38 cellular contexts compared by ENCODE assay signal in the genomic region with DNA sequence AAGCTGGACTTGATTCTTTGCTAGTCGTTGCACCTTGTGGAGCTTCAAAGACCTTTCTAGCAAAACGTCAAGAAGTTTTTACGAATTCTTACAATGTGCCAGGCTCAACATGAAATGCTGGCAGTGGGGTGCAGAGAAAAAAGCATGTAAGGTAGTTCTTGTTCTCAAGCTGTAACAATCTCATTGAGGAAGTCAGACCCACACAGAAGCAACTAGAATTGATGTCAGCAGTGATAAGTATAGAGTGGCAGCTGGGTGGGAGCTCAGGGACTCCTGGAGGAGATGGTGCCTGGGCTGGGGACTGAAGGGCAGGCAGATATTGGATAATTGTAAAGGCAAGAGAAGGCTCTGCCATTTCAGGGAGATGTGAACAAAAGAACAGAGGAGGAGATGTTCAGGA.
"Had no signal": no experiment of that assay in that cellular context is flagged by ENCODE, and none has a peak within 500 bp of the region (broad histone marks: within the 10 kb centered on the region; RNA-seq: fewer than 3 reads in every experiment).

No MANE protein-coding gene starts in this region.

- H3K27me3 ChIP-seq: adrenal gland, ascending aorta, body of pancreas, brain microvascular endothelial cell, cardiac muscle cell had no signal

- H3K27me3 Mint-ChIP-seq: activated naive CD4-positive, alpha-beta T cell treated with anti-CD3 and anti-CD28 coated beads, Interleukin-2, amount 10 ng/mL, durations not matched to agents 7 days and 5 days; activated naive CD4-positive, alpha-beta T cell treated with anti-CD3 and anti-CD28 coated beads, Interleukin-2, amount 50 U/mL, for 24 hours; activated naive CD8-positive, alpha-beta T cell; activated naive CD8-positive, alpha-beta T cell treated with anti-CD3 and anti-CD28 coated beads for 36 hours; activated naive CD8-positive, alpha-beta T cell treated with anti-CD3 and anti-CD28 coated beads, Interleukin-2, amount 50 U/mL, for 24 hours; activated T-helper 17 cell treated with anti-CD3 and anti-CD28 coated beads, Interleukin-2, amount 50 U/mL, for 72 hours; central memory CD8-positive, alpha-beta T cell had no signal

- H3K27ac Mint-ChIP-seq: activated naive CD4-positive, alpha-beta T cell treated with anti-CD3 and anti-CD28 coated beads for 36 hours; activated naive CD4-positive, alpha-beta T cell treated with anti-CD3 and anti-CD28 coated beads, Interleukin-2, amount 10 ng/mL, durations not matched to agents 7 days and 5 days; activated naive CD4-positive, alpha-beta T cell treated with anti-CD3 and anti-CD28 coated beads, Interleukin-2, amount 50 U/mL, for 24 hours; activated naive CD4-positive, alpha-beta T cell treated with anti-CD3 and anti-CD28 coated beads, Interleukin-2, amount 50 U/mL, for 72 hours; activated naive CD8-positive, alpha-beta T cell; activated naive CD8-positive, alpha-beta T cell treated with anti-CD3 and anti-CD28 coated beads for 36 hours; activated naive CD8-positive, alpha-beta T cell treated with anti-CD3 and anti-CD28 coated beads, Interleukin-2, amount 10 ng/mL, durations not matched to agents 7 days and 5 days; activated naive CD8-positive, alpha-beta T cell treated with anti-CD3 and anti-CD28 coated beads, Interleukin-2, amount 50 U/mL, for 24 hours; activated T-cell treated with anti-CD3 and anti-CD28 coated beads, Interleukin-2, amount 50 U/mL, for 24 hours; activated T-cell treated with anti-CD3 and anti-CD28 coated beads, Interleukin-2, amount 50 U/mL, for 72 hours; activated T-helper 1 cell treated with anti-CD3 and anti-CD28 coated beads, Interleukin-12 subunit alpha, Interleukin-12 subunit beta, Interleukin-2, Interleukin-4 antibody, amounts not matched to agents 30 ng/mL and 10 ng/mL and 1 ng/mL, durations not matched to agents 14 hours and 24 hours and 36 hours; activated T-helper 17 cell treated with anti-CD3 and anti-CD28 coated beads, Interleukin-2, amount 50 U/mL, for 72 hours; activated T-helper 2 cell treated with anti-CD3 and anti-CD28 coated beads, Interferon-gamma antibody, Interleukin-2, Interleukin-4, amounts not matched to agents 10 μg/mL and 5 μg/mL and 100 μg/mL, durations not matched to agents 14 hours and 24 hours and 36 hours had no signal

- ATAC-seq: activated naive CD4-positive, alpha-beta T cell treated with anti-CD3 and anti-CD28 coated beads, Interleukin-2, amount 50 U/mL, for 72 hours; activated naive CD8-positive, alpha-beta T cell treated with anti-CD3 and anti-CD28 coated beads, Interleukin-2, amount 50 U/mL, for 24 hours; activated T-cell treated with anti-CD3 and anti-CD28 coated beads, Interleukin-2, amount 50 U/mL, for 4 hours; activated T-cell treated with anti-CD3 and anti-CD28 coated beads, Interleukin-2, amount 50 U/mL, for 72 hours; activated T-helper 17 cell treated with anti-CD3 and anti-CD28 coated beads, Interleukin-2, amount 50 U/mL, for 72 hours; body of pancreas had no signal

- H3K4me3 Mint-ChIP-seq: activated naive CD4-positive, alpha-beta T cell treated with anti-CD3 and anti-CD28 coated beads for 36 hours; activated naive CD4-positive, alpha-beta T cell treated with anti-CD3 and anti-CD28 coated beads, Interleukin-2, amount 10 ng/mL, durations not matched to agents 7 days and 5 days; activated naive CD4-positive, alpha-beta T cell treated with anti-CD3 and anti-CD28 coated beads, Interleukin-2, amount 50 U/mL, for 24 hours; activated naive CD8-positive, alpha-beta T cell; activated naive CD8-positive, alpha-beta T cell treated with anti-CD3 and anti-CD28 coated beads for 36 hours; activated naive CD8-positive, alpha-beta T cell treated with anti-CD3 and anti-CD28 coated beads, Interleukin-2, amount 10 ng/mL, durations not matched to agents 7 days and 5 days; activated naive CD8-positive, alpha-beta T cell treated with anti-CD3 and anti-CD28 coated beads, Interleukin-2, amount 50 U/mL, for 24 hours; activated T-cell treated with anti-CD3 and anti-CD28 coated beads, Interleukin-2, amount 50 U/mL, for 24 hours; activated T-cell treated with anti-CD3 and anti-CD28 coated beads, Interleukin-2, amount 50 U/mL, for 4 hours; activated T-cell treated with anti-CD3 and anti-CD28 coated beads, Interleukin-2, amount 50 U/mL, for 72 hours; activated T-helper 1 cell treated with anti-CD3 and anti-CD28 coated beads, Interleukin-12 subunit alpha, Interleukin-12 subunit beta, Interleukin-2, Interleukin-4 antibody, amounts not matched to agents 30 ng/mL and 10 ng/mL and 1 ng/mL, durations not matched to agents 14 hours and 24 hours and 36 hours; activated T-helper 17 cell treated with anti-CD3 and anti-CD28 coated beads, Interleukin-2, amount 50 U/mL, for 72 hours; brain; central memory CD8-positive, alpha-beta T cell had no signal

- H3K4me1 ChIP-seq: adrenal gland, ascending aorta, body of pancreas, breast epithelium had no signal

- H3K4me1 Mint-ChIP-seq: activated naive CD4-positive, alpha-beta T cell treated with anti-CD3 and anti-CD28 coated beads, Interleukin-2, amount 10 ng/mL, durations not matched to agents 7 days and 5 days; activated naive CD4-positive, alpha-beta T cell treated with anti-CD3 and anti-CD28 coated beads, Interleukin-2, amount 50 U/mL, for 24 hours; activated naive CD8-positive, alpha-beta T cell treated with anti-CD3 and anti-CD28 coated beads for 36 hours; activated naive CD8-positive, alpha-beta T cell treated with anti-CD3 and anti-CD28 coated beads, Interleukin-2, amount 10 ng/mL, durations not matched to agents 7 days and 5 days; activated naive CD8-positive, alpha-beta T cell treated with anti-CD3 and anti-CD28 coated beads, Interleukin-2, amount 50 U/mL, for 24 hours; activated T-helper 17 cell treated with anti-CD3 and anti-CD28 coated beads, Interleukin-2, amount 50 U/mL, for 72 hours; central memory CD8-positive, alpha-beta T cell had no signal

- H3K9me3 Mint-ChIP-seq: activated naive CD4-positive, alpha-beta T cell treated with anti-CD3 and anti-CD28 coated beads for 36 hours; activated naive CD4-positive, alpha-beta T cell treated with anti-CD3 and anti-CD28 coated beads, Interleukin-2, amount 10 ng/mL, durations not matched to agents 7 days and 5 days; activated naive CD4-positive, alpha-beta T cell treated with anti-CD3 and anti-CD28 coated beads, Interleukin-2, amount 50 U/mL, for 24 hours; activated naive CD4-positive, alpha-beta T cell treated with anti-CD3 and anti-CD28 coated beads, Interleukin-2, amount 50 U/mL, for 72 hours; activated naive CD8-positive, alpha-beta T cell treated with anti-CD3 and anti-CD28 coated beads for 36 hours; activated naive CD8-positive, alpha-beta T cell treated with anti-CD3 and anti-CD28 coated beads, Interleukin-2, amount 10 ng/mL, durations not matched to agents 7 days and 5 days; activated naive CD8-positive, alpha-beta T cell treated with anti-CD3 and anti-CD28 coated beads, Interleukin-2, amount 50 U/mL, for 24 hours; activated T-cell treated with anti-CD3 and anti-CD28 coated beads, Interleukin-2, amount 50 U/mL, for 24 hours; activated T-cell treated with anti-CD3 and anti-CD28 coated beads, Interleukin-2, amount 50 U/mL, for 4 hours; activated T-cell treated with anti-CD3 and anti-CD28 coated beads, Interleukin-2, amount 50 U/mL, for 72 hours; activated T-helper 1 cell treated with anti-CD3 and anti-CD28 coated beads, Interleukin-12 subunit alpha, Interleukin-12 subunit beta, Interleukin-2, Interleukin-4 antibody, amounts not matched to agents 30 ng/mL and 10 ng/mL and 1 ng/mL, durations not matched to agents 14 hours and 24 hours and 36 hours; activated T-helper 17 cell treated with anti-CD3 and anti-CD28 coated beads, Interleukin-2, amount 50 U/mL, for 72 hours; activated T-helper 2 cell treated with anti-CD3 and anti-CD28 coated beads, Interferon-gamma antibody, Interleukin-2, Interleukin-4, amounts not matched to agents 10 μg/mL and 5 μg/mL and 100 μg/mL, durations not matched to agents 14 hours and 24 hours and 36 hours; central memory CD8-positive, alpha-beta T cell had no signal

- H3K27ac ChIP-seq: adrenal gland, ascending aorta, body of pancreas, brain microvascular endothelial cell, breast epithelium, cardiac muscle cell had no signal

- H3K4me3 ChIP-seq: adrenal gland, ascending aorta, body of pancreas, breast epithelium, cardiac muscle cell had no signal

- H3K9me3 ChIP-seq: adrenal gland, ascending aorta, body of pancreas, breast epithelium had no signal

- H3K36me3 ChIP-seq: adrenal gland, ascending aorta, brain microvascular endothelial cell, breast epithelium had no signal

- DNase-seq: activated effector memory CD4-positive, alpha-beta T cell treated with anti-CD3 and anti-CD28 coated beads, Interleukin-2, amount 50 U/mL, for 16 hours; activated effector memory CD4-positive, alpha-beta T cell treated with Interleukin-2 at 50 U/mL for 16 hours; activated gamma-delta T cell; activated gamma-delta T cell treated with Interleukin-2 at 50 U/mL for 16 hours; activated naive CD4-positive, alpha-beta T cell; activated naive CD4-positive, alpha-beta T cell treated with anti-CD3 and anti-CD28 coated beads for 36 hours; activated naive CD4-positive, alpha-beta T cell treated with anti-CD3 and anti-CD28 coated beads, Interleukin-2, amount 10 ng/mL, durations not matched to agents 7 days and 5 days; activated naive CD4-positive, alpha-beta T cell treated with anti-CD3 and anti-CD28 coated beads, Interleukin-2, amount 50 U/mL, for 16 hours; activated naive CD4-positive, alpha-beta T cell treated with Interleukin-2 at 50 U/mL for 16 hours; activated naive CD8-positive, alpha-beta T cell treated with anti-CD3 and anti-CD28 coated beads for 36 hours; activated naive CD8-positive, alpha-beta T cell treated with anti-CD3 and anti-CD28 coated beads, Interleukin-2, amount 10 ng/mL, durations not matched to agents 7 days and 5 days; activated naive CD8-positive, alpha-beta T cell treated with anti-CD3 and anti-CD28 coated beads, Interleukin-2, amount 50 U/mL, for 24 hours; activated T-cell treated with anti-CD3 and anti-CD28 coated beads, Interleukin-2, amount 50 U/mL, for 1 hour; activated T-cell treated with anti-CD3 and anti-CD28 coated beads, Interleukin-2, amount 50 U/mL, for 24 hours; activated T-cell treated with anti-CD3 and anti-CD28 coated beads, Interleukin-2, amount 50 U/mL, for 4 hours; activated T-cell treated with anti-CD3 and anti-CD28 coated beads, Interleukin-2, amount 50 U/mL, for 48 hours; activated T-cell treated with anti-CD3 and anti-CD28 coated beads, Interleukin-2, amount 50 U/mL, for 72 hours; adrenal gland; amniotic stem cell; amygdala; anterior cingulate cortex; aorta; body of pancreas; caudate nucleus; central memory CD4-positive, alpha-beta T cell; cerebellar nuclear complex had no signal

- H3K36me3 Mint-ChIP-seq: activated naive CD4-positive, alpha-beta T cell treated with anti-CD3 and anti-CD28 coated beads, Interleukin-2, amount 10 ng/mL, durations not matched to agents 7 days and 5 days; activated naive CD4-positive, alpha-beta T cell treated with anti-CD3 and anti-CD28 coated beads, Interleukin-2, amount 50 U/mL, for 24 hours; activated naive CD4-positive, alpha-beta T cell treated with anti-CD3 and anti-CD28 coated beads, Interleukin-2, amount 50 U/mL, for 72 hours; activated naive CD8-positive, alpha-beta T cell; activated naive CD8-positive, alpha-beta T cell treated with anti-CD3 and anti-CD28 coated beads for 36 hours; activated naive CD8-positive, alpha-beta T cell treated with anti-CD3 and anti-CD28 coated beads, Interleukin-2, amount 10 ng/mL, durations not matched to agents 7 days and 5 days had no signal
